20 cellular contexts compared by ENCODE assay signal in genomic region chrX:768596-768995, GRCh38.
"Had no signal": no experiment of that assay in that cellular context is flagged by ENCODE, and none has a peak within 500 bp of the region (broad histone marks: within the 10 kb centered on the region; RNA-seq: fewer than 3 reads in every experiment).

No MANE protein-coding gene starts in this region.

- H3K4me3 Mint-ChIP-seq: effector memory CD8-positive, alpha-beta T cell; memory B cell; natural killer cell; stimulated activated naive CD8-positive, alpha-beta T cell treated with anti-CD3 and anti-CD28 coated beads, Interleukin-15, amount 100 ng/mL, for 72 hours had no signal

- H3K4me3 ChIP-seq: lung, pancreas, right lobe of liver, thyroid gland had no signal

- H3K27me3 Mint-ChIP-seq: effector memory CD8-positive, alpha-beta T cell; stimulated activated naive CD8-positive, alpha-beta T cell treated with anti-CD3 and anti-CD28 coated beads, Interleukin-15, amount 100 ng/mL, for 72 hours had no signal

- H3K27me3 ChIP-seq: pancreas, right lobe of liver, thyroid gland had no signal

- H3K4me1 Mint-ChIP-seq: memory B cell; natural killer cell; stimulated activated naive CD8-positive, alpha-beta T cell treated with anti-CD3 and anti-CD28 coated beads, Interleukin-15, amount 100 ng/mL, for 72 hours had no signal

- H3K36me3 Mint-ChIP-seq: memory B cell, natural killer cell had no signal

- H3K4me1 ChIP-seq: pancreas, right lobe of liver, thyroid gland had no signal

- DNase-seq: cortex of kidney; effector memory CD8-positive, alpha-beta T cell; kidney; natural killer cell; occipital lobe; pancreas; small intestine; stimulated activated CD4-positive, alpha-beta T cell treated with anti-CD3 and anti-CD28 coated beads, Interleukin-12 subunit alpha, Interleukin-12 subunit beta, amount 100 ng/mL, for 4 hours; stimulated activated CD4-positive, alpha-beta T cell treated with anti-CD3 and anti-CD28 coated beads, Interleukin-1b, Interleukin-23, amount 100 ng/mL, for 48 hours; stimulated activated CD4-positive, alpha-beta T cell treated with anti-CD3 and anti-CD28 coated beads, Interleukin-4, amount 100 ng/mL, for 1 hour; stimulated activated CD8-positive, alpha-beta memory T cell treated with anti-CD3 and anti-CD28 coated beads, Interleukin-4, amount 100 ng/mL, for 48 hours; stimulated activated naive CD4-positive, alpha-beta T cell; stimulated activated naive CD8-positive, alpha-beta T cell treated with anti-CD3 and anti-CD28 coated beads, Interleukin-15, amount 100 ng/mL, for 72 hours; thyroid gland; trophoblast cell had no signal

- H3K36me3 ChIP-seq: pancreas, right lobe of liver, thyroid gland had no signal

- H3K27ac Mint-ChIP-seq: effector memory CD8-positive, alpha-beta T cell; memory B cell; natural killer cell; progenitor cell of endocrine pancreas; stimulated activated naive CD8-positive, alpha-beta T cell treated with anti-CD3 and anti-CD28 coated beads, Interleukin-15, amount 100 ng/mL, for 72 hours had no signal

- H3K9me3 ChIP-seq: pancreas, right lobe of liver, thyroid gland had no signal

- ATAC-seq: effector memory CD8-positive, alpha-beta T cell; left lobe of liver; pancreas; right lobe of liver; stimulated activated naive CD8-positive, alpha-beta T cell treated with anti-CD3 and anti-CD28 coated beads, Interleukin-15, amount 100 ng/mL, for 72 hours had no signal

- H3K27ac ChIP-seq: pancreas, right lobe of liver, thyroid gland had no signal
